In the genomic region with DNA sequence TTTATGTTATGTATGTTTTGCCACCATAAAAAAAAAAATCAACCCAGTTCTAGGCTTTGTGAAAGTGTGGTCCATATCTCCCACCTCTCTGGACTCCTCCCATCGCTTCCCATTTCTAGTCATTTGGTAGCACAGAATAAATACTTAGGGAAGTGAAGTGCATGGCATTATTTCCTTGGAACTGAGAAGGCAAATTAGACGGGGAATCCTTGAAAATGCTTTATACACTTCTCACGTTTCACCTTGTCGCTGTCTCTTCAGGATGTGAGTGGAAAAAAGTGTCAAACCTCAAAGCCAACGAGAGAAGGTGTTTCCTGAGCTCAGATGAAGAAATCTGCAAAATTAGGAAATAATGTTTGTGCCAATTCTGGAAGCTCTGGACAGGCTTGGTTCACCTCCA, we compare ENCODE assay signal across 5 cellular contexts.
"Had no signal": no experiment of that assay in that cellular context is flagged by ENCODE, and none has a peak within 500 bp of the region (broad histone marks: within the 10 kb centered on the region; RNA-seq: fewer than 3 reads in every experiment).

No MANE protein-coding gene starts in this region.

- DNase-seq: H9, HCEC 1CT, HFFc6, IMR-90, KG1 had no signal
